Comparison of ENCODE assay signal across 1 cellular context in the genomic region with DNA sequence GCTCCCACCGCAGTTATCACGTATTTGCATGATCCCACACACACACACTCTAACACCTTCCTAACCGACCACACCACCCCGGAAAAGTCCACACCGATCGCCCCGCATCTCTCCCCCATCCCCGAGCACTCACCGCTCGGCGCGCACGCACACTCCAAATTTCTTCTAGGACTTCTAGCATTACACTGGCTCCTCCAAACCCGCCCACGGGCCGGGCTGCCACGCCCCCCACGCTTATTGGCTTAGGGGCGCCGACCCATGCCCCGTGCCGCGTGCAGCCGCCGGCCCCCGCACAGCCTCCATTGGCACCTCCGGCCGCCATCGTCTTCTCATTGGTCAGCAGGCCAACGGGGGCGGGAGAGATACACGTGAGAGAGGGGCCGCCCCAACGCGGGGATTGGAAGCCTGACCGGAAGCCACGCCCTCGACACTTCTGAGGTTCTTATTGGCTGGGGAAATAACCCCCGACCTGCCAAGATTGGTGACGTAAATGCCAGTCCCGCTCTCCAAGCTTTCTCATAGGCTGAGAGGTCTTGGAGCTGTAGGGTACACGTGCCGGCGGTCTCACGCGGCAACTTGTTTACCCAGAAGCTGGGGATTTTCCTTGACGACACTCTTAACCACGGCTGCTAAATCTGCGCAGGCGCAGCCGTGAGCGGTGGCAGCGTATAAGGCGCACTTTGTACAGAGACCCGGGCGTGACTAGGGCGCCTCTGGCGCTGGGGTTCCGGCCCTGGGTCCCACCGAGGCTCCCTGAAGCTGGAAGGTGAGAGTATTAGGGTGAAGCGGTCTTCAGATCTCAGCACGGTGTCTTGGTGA.
TF ChIP-seq lines count a peak whose summit lies in the region.

No MANE protein-coding gene starts in this region.

TF ChIP-seq in K562, 482 proteins besides CTCF, POLR2A, EP300 and RAD21 (continued from another document):
- TF ChIP-seq, protein P1, sequence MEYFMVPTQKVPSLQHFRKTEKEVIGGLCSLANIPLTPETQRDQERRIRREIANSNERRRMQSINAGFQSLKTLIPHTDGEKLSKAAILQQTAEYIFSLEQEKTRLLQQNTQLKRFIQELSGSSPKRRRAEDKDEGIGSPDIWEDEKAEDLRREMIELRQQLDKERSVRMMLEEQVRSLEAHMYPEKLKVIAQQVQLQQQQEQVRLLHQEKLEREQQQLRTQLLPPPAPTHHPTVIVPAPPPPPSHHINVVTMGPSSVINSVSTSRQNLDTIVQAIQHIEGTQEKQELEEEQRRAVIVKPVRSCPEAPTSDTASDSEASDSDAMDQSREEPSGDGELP (CRISPR knock-in tag; IDR thresholded peaks at IDR 0.05; ENCODE audit: borderline replicate concordance) = peak; percentile 73
- TF ChIP-seq SRF (CRISPR knock-in tag; IDR thresholded peaks at IDR 0.05) (0 out of 4 replicates have a peak, but pooled peaks of 1 of the 2 experiments have one; percentile 29), CSDE1 (IDR thresholded peaks at IDR 0.05) (no peak), HNRNPLL (IDR thresholded peaks at IDR 0.05; ENCODE audit: low read depth, low read length, poor library complexity, severe bottlenecking) (peak; percentile 99), MYBL2 (IDR thresholded peaks at IDR 0.05; ENCODE audit: low read depth) (no peak), MYBL2 (CRISPR knock-in tag; IDR thresholded peaks at IDR 0.05; ENCODE audit: borderline replicate concordance) (no peak), MCM2 (IDR thresholded peaks at IDR 0.05; ENCODE audit: low read depth) (no peak)
- TF ChIP-seq, protein P2, sequence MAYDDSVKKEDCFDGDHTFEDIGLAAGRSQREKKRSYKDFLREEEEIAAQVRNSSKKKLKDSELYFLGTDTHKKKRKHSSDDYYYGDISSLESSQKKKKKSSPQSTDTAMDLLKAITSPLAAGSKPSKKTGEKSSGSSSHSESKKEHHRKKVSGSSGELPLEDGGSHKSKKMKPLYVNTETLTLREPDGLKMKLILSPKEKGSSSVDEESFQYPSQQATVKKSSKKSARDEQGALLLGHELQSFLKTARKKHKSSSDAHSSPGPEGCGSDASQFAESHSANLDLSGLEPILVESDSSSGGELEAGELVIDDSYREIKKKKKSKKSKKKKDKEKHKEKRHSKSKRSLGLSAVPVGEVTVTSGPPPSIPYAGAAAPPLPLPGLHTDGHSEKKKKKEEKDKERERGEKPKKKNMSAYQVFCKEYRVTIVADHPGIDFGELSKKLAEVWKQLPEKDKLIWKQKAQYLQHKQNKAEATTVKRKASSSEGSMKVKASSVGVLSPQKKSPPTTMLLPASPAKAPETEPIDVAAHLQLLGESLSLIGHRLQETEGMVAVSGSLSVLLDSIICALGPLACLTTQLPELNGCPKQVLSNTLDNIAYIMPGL (CRISPR knock-in tag; IDR thresholded peaks at IDR 0.05) = no peak
- TF ChIP-seq, protein P3, sequence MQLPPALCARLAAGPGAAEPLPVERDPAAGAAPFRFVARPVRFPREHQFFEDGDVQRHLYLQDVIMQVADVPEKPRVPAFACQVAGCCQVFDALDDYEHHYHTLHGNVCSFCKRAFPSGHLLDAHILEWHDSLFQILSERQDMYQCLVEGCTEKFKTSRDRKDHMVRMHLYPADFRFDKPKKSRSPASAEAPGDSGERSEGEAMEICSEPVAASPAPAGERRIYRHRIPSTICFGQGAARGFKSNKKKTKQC (CRISPR knock-in tag; IDR thresholded peaks at IDR 0.05) = no peak
- TF ChIP-seq, protein P4, sequence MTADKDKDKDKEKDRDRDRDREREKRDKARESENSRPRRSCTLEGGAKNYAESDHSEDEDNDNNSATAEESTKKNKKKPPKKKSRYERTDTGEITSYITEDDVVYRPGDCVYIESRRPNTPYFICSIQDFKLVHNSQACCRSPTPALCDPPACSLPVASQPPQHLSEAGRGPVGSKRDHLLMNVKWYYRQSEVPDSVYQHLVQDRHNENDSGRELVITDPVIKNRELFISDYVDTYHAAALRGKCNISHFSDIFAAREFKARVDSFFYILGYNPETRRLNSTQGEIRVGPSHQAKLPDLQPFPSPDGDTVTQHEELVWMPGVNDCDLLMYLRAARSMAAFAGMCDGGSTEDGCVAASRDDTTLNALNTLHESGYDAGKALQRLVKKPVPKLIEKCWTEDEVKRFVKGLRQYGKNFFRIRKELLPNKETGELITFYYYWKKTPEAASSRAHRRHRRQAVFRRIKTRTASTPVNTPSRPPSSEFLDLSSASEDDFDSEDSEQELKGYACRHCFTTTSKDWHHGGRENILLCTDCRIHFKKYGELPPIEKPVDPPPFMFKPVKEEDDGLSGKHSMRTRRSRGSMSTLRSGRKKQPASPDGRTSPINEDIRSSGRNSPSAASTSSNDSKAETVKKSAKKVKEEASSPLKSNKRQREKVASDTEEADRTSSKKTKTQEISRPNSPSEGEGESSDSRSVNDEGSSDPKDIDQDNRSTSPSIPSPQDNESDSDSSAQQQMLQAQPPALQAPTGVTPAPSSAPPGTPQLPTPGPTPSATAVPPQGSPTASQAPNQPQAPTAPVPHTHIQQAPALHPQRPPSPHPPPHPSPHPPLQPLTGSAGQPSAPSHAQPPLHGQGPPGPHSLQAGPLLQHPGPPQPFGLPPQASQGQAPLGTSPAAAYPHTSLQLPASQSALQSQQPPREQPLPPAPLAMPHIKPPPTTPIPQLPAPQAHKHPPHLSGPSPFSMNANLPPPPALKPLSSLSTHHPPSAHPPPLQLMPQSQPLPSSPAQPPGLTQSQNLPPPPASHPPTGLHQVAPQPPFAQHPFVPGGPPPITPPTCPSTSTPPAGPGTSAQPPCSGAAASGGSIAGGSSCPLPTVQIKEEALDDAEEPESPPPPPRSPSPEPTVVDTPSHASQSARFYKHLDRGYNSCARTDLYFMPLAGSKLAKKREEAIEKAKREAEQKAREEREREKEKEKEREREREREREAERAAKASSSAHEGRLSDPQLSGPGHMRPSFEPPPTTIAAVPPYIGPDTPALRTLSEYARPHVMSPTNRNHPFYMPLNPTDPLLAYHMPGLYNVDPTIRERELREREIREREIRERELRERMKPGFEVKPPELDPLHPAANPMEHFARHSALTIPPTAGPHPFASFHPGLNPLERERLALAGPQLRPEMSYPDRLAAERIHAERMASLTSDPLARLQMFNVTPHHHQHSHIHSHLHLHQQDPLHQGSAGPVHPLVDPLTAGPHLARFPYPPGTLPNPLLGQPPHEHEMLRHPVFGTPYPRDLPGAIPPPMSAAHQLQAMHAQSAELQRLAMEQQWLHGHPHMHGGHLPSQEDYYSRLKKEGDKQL (CRISPR knock-in tag; IDR thresholded peaks at IDR 0.05; ENCODE audit: borderline replicate concordance) = no peak
- TF ChIP-seq, protein P5, sequence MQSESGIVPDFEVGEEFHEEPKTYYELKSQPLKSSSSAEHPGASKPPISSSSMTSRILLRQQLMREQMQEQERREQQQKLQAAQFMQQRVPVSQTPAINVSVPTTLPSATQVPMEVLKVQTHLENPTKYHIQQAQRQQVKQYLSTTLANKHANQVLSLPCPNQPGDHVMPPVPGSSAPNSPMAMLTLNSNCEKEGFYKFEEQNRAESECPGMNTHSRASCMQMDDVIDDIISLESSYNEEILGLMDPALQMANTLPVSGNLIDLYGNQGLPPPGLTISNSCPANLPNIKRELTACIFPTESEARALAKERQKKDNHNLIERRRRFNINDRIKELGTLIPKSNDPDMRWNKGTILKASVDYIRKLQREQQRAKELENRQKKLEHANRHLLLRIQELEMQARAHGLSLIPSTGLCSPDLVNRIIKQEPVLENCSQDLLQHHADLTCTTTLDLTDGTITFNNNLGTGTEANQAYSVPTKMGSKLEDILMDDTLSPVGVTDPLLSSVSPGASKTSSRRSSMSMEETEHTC (IDR thresholded peaks at IDR 0.05) = no peak; the same call in 1 of the 2 replicates
- TF ChIP-seq, protein P6, sequence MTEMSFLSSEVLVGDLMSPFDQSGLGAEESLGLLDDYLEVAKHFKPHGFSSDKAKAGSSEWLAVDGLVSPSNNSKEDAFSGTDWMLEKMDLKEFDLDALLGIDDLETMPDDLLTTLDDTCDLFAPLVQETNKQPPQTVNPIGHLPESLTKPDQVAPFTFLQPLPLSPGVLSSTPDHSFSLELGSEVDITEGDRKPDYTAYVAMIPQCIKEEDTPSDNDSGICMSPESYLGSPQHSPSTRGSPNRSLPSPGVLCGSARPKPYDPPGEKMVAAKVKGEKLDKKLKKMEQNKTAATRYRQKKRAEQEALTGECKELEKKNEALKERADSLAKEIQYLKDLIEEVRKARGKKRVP (CRISPR knock-in tag; IDR thresholded peaks at IDR 0.05) = no peak
- TF ChIP-seq, protein P7, sequence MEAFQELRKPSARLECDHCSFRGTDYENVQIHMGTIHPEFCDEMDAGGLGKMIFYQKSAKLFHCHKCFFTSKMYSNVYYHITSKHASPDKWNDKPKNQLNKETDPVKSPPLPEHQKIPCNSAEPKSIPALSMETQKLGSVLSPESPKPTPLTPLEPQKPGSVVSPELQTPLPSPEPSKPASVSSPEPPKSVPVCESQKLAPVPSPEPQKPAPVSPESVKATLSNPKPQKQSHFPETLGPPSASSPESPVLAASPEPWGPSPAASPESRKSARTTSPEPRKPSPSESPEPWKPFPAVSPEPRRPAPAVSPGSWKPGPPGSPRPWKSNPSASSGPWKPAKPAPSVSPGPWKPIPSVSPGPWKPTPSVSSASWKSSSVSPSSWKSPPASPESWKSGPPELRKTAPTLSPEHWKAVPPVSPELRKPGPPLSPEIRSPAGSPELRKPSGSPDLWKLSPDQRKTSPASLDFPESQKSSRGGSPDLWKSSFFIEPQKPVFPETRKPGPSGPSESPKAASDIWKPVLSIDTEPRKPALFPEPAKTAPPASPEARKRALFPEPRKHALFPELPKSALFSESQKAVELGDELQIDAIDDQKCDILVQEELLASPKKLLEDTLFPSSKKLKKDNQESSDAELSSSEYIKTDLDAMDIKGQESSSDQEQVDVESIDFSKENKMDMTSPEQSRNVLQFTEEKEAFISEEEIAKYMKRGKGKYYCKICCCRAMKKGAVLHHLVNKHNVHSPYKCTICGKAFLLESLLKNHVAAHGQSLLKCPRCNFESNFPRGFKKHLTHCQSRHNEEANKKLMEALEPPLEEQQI (IDR thresholded peaks at IDR 0.05) = no peak
